8 cellular contexts compared by ENCODE assay signal in the genomic region with DNA sequence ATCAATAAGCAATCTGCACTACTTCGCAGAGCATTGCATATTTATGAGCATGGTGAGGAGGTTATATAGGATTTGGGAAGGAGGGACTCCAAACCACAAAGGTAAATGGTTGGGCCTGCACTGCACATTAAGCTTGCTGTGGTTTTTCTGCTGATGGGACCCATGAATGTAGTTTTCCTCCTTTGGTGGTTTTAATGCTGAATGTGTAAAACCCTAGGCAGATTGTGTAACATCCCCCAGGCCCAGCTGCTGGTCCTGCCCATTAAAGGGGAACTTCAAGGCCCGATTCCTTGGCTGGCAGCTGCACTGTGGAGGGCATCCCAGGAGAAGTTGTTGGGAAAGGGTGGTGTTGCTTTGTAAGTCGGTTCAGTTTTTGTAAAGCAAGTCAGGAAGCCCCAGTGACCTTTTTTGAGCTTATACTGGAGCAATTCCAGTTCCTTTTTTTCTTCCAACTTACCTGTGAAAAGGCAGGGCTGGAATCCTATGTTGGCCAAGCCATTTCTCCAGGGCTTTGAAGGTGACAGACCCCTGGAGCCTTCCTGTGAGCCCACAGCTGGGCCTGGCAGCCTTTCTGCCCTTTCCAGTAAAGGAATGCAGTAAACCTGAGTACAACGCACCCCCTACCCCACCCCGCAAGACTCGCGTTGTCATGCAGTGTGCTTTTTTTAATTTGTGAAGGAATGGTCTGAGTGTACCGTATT. TPM values are rescaled to one million over a fixed set of nuclear protein-coding genes. Genes with fewer than 3 reads are reported as not detected.
DNase-seq lines count a peak whose midpoint lies in the region; ATAC-seq lines count a peak whose summit lies in the region.

No MANE protein-coding gene starts in this region.

- no peak for ATAC-seq in GM21526 (IDR thresholded peaks at IDR 0.05; ENCODE audit: low FRiP score, unreplicated experiment)
- no peak for ATAC-seq in HG03432 (IDR thresholded peaks at IDR 0.05; ENCODE audit: unreplicated experiment)

- no peaks in the 10 kb centered on the region for H3K9me3 Mint-ChIP-seq in activated T-cell treated with anti-CD3 and anti-CD28 coated beads, Interleukin-2, amount 50 U/mL, for 24 hours

- H3K4me3 Mint-ChIP-seq in activated T-cell treated with anti-CD3 and anti-CD28 coated beads, Interleukin-2, amount 50 U/mL, for 24 hours: no peak overlapping the region

- DNase-seq in ELR (ENCODE audit: low read depth): peak; percentile 50
- peak; percentile 28 for DNase-seq in UCSD-AML1 (lab: John Stamatoyannopoulos, UW; ENCODE audit: unreplicated experiment)
- peak; percentile 81 for DNase-seq in cardiac septum (ENCODE audit: low spot score)
- peak; percentile 95 for DNase-seq in renal cortical epithelial cell (ENCODE audit: low read depth)
- no peak for DNase-seq in activated T-cell treated with anti-CD3 and anti-CD28 coated beads, Interleukin-2, amount 50 U/mL, for 24 hours
- no peak for DNase-seq in stimulated activated CD4-positive, alpha-beta T cell treated with anti-CD3 and anti-CD28 coated beads, Interleukin-15, amount 100 ng/mL, for 24 hours

- H3K36me3 Mint-ChIP-seq in activated T-cell treated with anti-CD3 and anti-CD28 coated beads, Interleukin-2, amount 50 U/mL, for 24 hours (ENCODE audit: low read depth): no peaks in the 10 kb centered on the region

- intact Hi-C loops in cardiac septum (cut with DNase I): loop anchor here (2.0 to 5.0 kb wide), 3 partner anchors 21 to 215 kb away; partner anchors contain the start of gene RIN2

- H3K27me3 Mint-ChIP-seq in activated T-cell treated with anti-CD3 and anti-CD28 coated beads, Interleukin-2, amount 50 U/mL, for 24 hours: no peaks in the 10 kb centered on the region

- H3K27ac Mint-ChIP-seq in activated T-cell treated with anti-CD3 and anti-CD28 coated beads, Interleukin-2, amount 50 U/mL, for 24 hours: no peak overlapping the region

- H3K4me1 Mint-ChIP-seq in activated T-cell treated with anti-CD3 and anti-CD28 coated beads, Interleukin-2, amount 50 U/mL, for 24 hours (ENCODE audit: low read depth): peaks cover 18% of the 10 kb centered on the region

RNA-seq across cellular contexts. Expression of gene NAA20, which starts 43.1 kb away (rescaled TPM):
- total RNA-seq in cardiac septum (63.4 TPM), renal cortical epithelial cell (49.1 and 57.0 TPM in 2 replicates)

Comparison
In these comparisons a context has a peak if more than half of its experiments do, and no peak if none do; other contexts are left out.
1. DNase-seq: peak in ELR (single experiment), UCSD-AML1 (single experiment), cardiac septum (single experiment) and renal cortical epithelial cell (single experiment); none in activated T-cell treated with anti-CD3 and anti-CD28 coated beads, Interleukin-2, amount 50 U/mL, for 24 hours (single experiment) and stimulated activated CD4-positive, alpha-beta T cell treated with anti-CD3 and anti-CD28 coated beads, Interleukin-15, amount 100 ng/mL, for 24 hours (single experiment).